In genomic region chr6:50362706-50363105, GRCh38 we compare ENCODE assay signal across 24 cellular contexts.
"Had no signal": no experiment of that assay in that cellular context is flagged by ENCODE, and none has a peak within 500 bp of the region (broad histone marks: within the 10 kb centered on the region; RNA-seq: fewer than 3 reads in every experiment).

No MANE protein-coding gene starts in this region.

- FAIRE-seq: endothelial cell of umbilical vein had no signal

- ATAC-seq: gastrocnemius medialis; heart right ventricle; left lung; lower lobe of right lung; naive thymus-derived CD4-positive, alpha-beta T cell; psoas muscle; sciatic nerve; stimulated activated memory B cell treated with anti-CD40 and anti-IgM and Interleukin-4, amounts not matched to agents 10 μg/mL and 1 μg/mL and 100 μg/mL, for 72 hours; upper lobe of right lung had no signal

- DNase-seq: colonic mucosa; effector CD4-positive, alpha-beta T cell; endodermal cell; gastrocnemius medialis; heart right ventricle; hypothalamus; islet precursor cell; left lung; lower lobe of right lung; mesenchymal stem cell; midbrain; naive thymus-derived CD4-positive, alpha-beta T cell; nephron progenitor cell; psoas muscle; retina; spleen; stimulated activated CD4-positive, alpha-beta T cell treated with anti-CD3 and anti-CD28 coated beads, Interleukin-15, amount 100 ng/mL, for 24 hours; stimulated activated CD4-positive, alpha-beta T cell treated with anti-CD3 and anti-CD28 coated beads, Interleukin-1b, Interleukin-23, amount 100 ng/mL, for 48 hours; stimulated activated CD4-positive, alpha-beta T cell treated with anti-CD3 and anti-CD28 coated beads, Interleukin-4, amount 100 ng/mL, for 24 hours; tibial artery; upper lobe of right lung had no signal
